1 cellular context compared by ENCODE assay signal in genomic region chr2:177397501-177398289, GRCh38.
TF ChIP-seq lines count a peak whose summit lies in the region.

No MANE protein-coding gene starts in this region.

TF ChIP-seq in HepG2, 621 proteins besides CTCF, POLR2A, EP300 and RAD21 (continued from another document and continues in another):
- TF ChIP-seq NFYC (CRISPR knock-in tag; IDR thresholded peaks at IDR 0.05) (no peak), ZNF264 (CRISPR knock-in tag; IDR thresholded peaks at IDR 0.05) (peak; percentile 96), ZFAT (CRISPR knock-in tag; conservative IDR thresholded peaks at IDR 0.05) (no peak), ZNF770 (CRISPR knock-in tag; IDR thresholded peaks at IDR 0.05) (peak; percentile 100), TAF15 (IDR thresholded peaks at IDR 0.05; ENCODE audit: low read depth, low read length, poor library complexity, severe bottlenecking) (no peak), ZNF333 (CRISPR knock-in tag; IDR thresholded peaks at IDR 0.05; ENCODE audit: borderline replicate concordance) (no peak), TSC22D2 (CRISPR knock-in tag; IDR thresholded peaks at IDR 0.05; ENCODE audit: borderline replicate concordance) (no peak), BHLHE40 (IDR thresholded peaks at IDR 0.05; ENCODE audit: low read length) (peak; percentile 52; the same call in 1 of the 2 replicates), RFX1 (IDR thresholded peaks at IDR 0.05) (no peak), ZKSCAN8 (CRISPR knock-in tag; IDR thresholded peaks at IDR 0.05; ENCODE audit: borderline replicate concordance) (peak; percentile 56; the same call in 1 of the 2 replicates), ZNF354B (CRISPR knock-in tag; IDR thresholded peaks at IDR 0.05) (peak; percentile 76; the same call in 1 of the 2 replicates), NR2F6 (IDR thresholded peaks at IDR 0.05) (peak; percentile 93), NR2F6 (CRISPR knock-in tag; IDR thresholded peaks at IDR 0.05) (peak; percentile 85), ZNF737 (CRISPR knock-in tag; IDR thresholded peaks at IDR 0.05; ENCODE audit: borderline replicate concordance) (no peak), SKI (IDR thresholded peaks at IDR 0.05; ENCODE audit: partially characterized antibody) (peak; percentile 95), ZBED4 (CRISPR knock-in tag; IDR thresholded peaks at IDR 0.05; ENCODE audit: borderline replicate concordance) (peak; percentile 66; the same call in 1 of the 2 replicates), PTBP1 (IDR thresholded peaks at IDR 0.05; ENCODE audit: low read depth, low read length, poor library complexity, severe bottlenecking) (no peak), ZNF546 (CRISPR knock-in tag; conservative IDR thresholded peaks at IDR 0.05) (0 out of 2 replicates have a peak, but pooled peaks have one; percentile 7), SOX5 (CRISPR knock-in tag; IDR thresholded peaks at IDR 0.05; ENCODE audit: borderline replicate concordance) (peak; percentile 99), GFI1 (CRISPR knock-in tag; IDR thresholded peaks at IDR 0.05; ENCODE audit: borderline replicate concordance) (peak; percentile 99), ATF4 (CRISPR knock-in tag; IDR thresholded peaks at IDR 0.05) (peak; percentile 85 to 99), ETS1 (CRISPR knock-in tag; IDR thresholded peaks at IDR 0.05) (no peak), ZFP36L2 (CRISPR knock-in tag; IDR thresholded peaks at IDR 0.05) (no peak), ZNF564 (CRISPR knock-in tag; IDR thresholded peaks at IDR 0.05) (peak; percentile 68; the same call in 1 of the 2 replicates), ZNF160 (CRISPR knock-in tag; IDR thresholded peaks at IDR 0.05) (peak; percentile 90), ZNF570 (CRISPR knock-in tag; IDR thresholded peaks at IDR 0.05; ENCODE audit: borderline replicate concordance) (no peak), ZNF777 (CRISPR knock-in tag; IDR thresholded peaks at IDR 0.05) (0 out of 2 replicates have a peak, but pooled peaks have one; percentile 27), SIX1 (CRISPR knock-in tag; IDR thresholded peaks at IDR 0.05; ENCODE audit: borderline replicate concordance) (peak; percentile 88), IRF9 (CRISPR knock-in tag; IDR thresholded peaks at IDR 0.05; ENCODE audit: borderline replicate concordance) (peak; percentile 71; the same call in 1 of the 2 replicates), STAT6 (CRISPR knock-in tag; IDR thresholded peaks at IDR 0.05; ENCODE audit: borderline replicate concordance) (0 out of 2 replicates have a peak, but pooled peaks have one; percentile 91), ZFP1 (CRISPR knock-in tag; IDR thresholded peaks at IDR 0.05) (peak; percentile 62), MYNN (CRISPR knock-in tag; IDR thresholded peaks at IDR 0.05; ENCODE audit: low read depth) (0 out of 2 replicates have a peak, but pooled peaks have one; percentile 60), CCAR2 (optimal IDR thresholded peaks at IDR 0.05; ENCODE audit: low read depth, low read length) (no peak), ZNF17 (CRISPR knock-in tag; IDR thresholded peaks at IDR 0.05) (0 out of 2 replicates have a peak, but pooled peaks have one; percentile 27), KLF9 (CRISPR knock-in tag; IDR thresholded peaks at IDR 0.05; ENCODE audit: low read depth) (no peak), FOXC1 (CRISPR knock-in tag; IDR thresholded peaks at IDR 0.05; ENCODE audit: borderline replicate concordance) (peak; percentile 34; the same call in 1 of the 2 replicates), HMG20A (CRISPR knock-in tag; IDR thresholded peaks at IDR 0.05; ENCODE audit: borderline replicate concordance) (peak; percentile 88), YEATS2 (CRISPR knock-in tag; IDR thresholded peaks at IDR 0.05; ENCODE audit: borderline replicate concordance) (0 out of 2 replicates have a peak, but pooled peaks have one; percentile 54), ZBTB2 (CRISPR knock-in tag; IDR thresholded peaks at IDR 0.05; ENCODE audit: low read depth) (peak; percentile 51; the same call in 1 of the 2 replicates), PPARG (CRISPR knock-in tag; conservative IDR thresholded peaks at IDR 0.05) (peak; percentile 99), THAP11 (CRISPR knock-in tag; IDR thresholded peaks at IDR 0.05) (peak; percentile 77), ZBTB46 (CRISPR knock-in tag; IDR thresholded peaks at IDR 0.05; ENCODE audit: borderline replicate concordance) (no peak), ZSCAN20 (CRISPR knock-in tag; IDR thresholded peaks at IDR 0.05; ENCODE audit: borderline replicate concordance) (peak; percentile 45; the same call in 1 of the 2 replicates), ZNF615 (CRISPR knock-in tag; IDR thresholded peaks at IDR 0.05; ENCODE audit: borderline replicate concordance) (0 out of 2 replicates have a peak, but pooled peaks have one; percentile 48), THAP8 (CRISPR knock-in tag; IDR thresholded peaks at IDR 0.05; ENCODE audit: borderline replicate concordance) (no peak), MED13 (CRISPR knock-in tag; IDR thresholded peaks at IDR 0.05) (peak; percentile 93), ZNF772 (CRISPR knock-in tag; IDR thresholded peaks at IDR 0.05) (peak; percentile 96), ZNF282 (IDR thresholded peaks at IDR 0.05; ENCODE audit: partially characterized antibody) (no peak), ZNF674 (CRISPR knock-in tag; IDR thresholded peaks at IDR 0.05; ENCODE audit: low read depth) (no peak), TCF7 (IDR thresholded peaks at IDR 0.05; ENCODE audit: low read depth) (peak; percentile 83), ZNF441 (CRISPR knock-in tag; IDR thresholded peaks at IDR 0.05; ENCODE audit: borderline replicate concordance) (peak; percentile 89), TEF (CRISPR knock-in tag; IDR thresholded peaks at IDR 0.05) (peak; percentile 34; the same call in 1 of the 2 replicates)
